17 cellular contexts compared by ENCODE assay signal in genomic region chr2:177597759-177598158, GRCh38.
A peak's percentile ranks its signal among the peaks of the same experiment; 100 is the strongest.
DNase-seq lines count a peak whose midpoint lies in the region; ATAC-seq, FAIRE-seq and TF ChIP-seq lines count a peak whose summit lies in the region.
"Had no signal": no experiment of that assay in that cellular context is flagged by ENCODE, and none has a peak within 500 bp of the region (broad histone marks: within the 10 kb centered on the region; RNA-seq: fewer than 3 reads in every experiment).

No MANE protein-coding gene starts in this region.

- DNase-seq in NCI-H2171 treated with DMSO at 0.1 percent for 48 hours (lab: John Stamatoyannopoulos, UW) (peak; percentile 56), NCI-H2171 (lab: John Stamatoyannopoulos, UW) (no peak), mesendoderm (no peak), uterus (peak in 1 of 2 donors; percentile 46), natural killer cell (no peak), psoas muscle (no peak)
- DNase-seq: Karpas-422, NCI-H1092 treated with DMSO at 0.1 percent for 48 hours, NCI-H774, spleen had no signal

- peaks cover 15 to 32% of the 10 kb centered on the region in 2 donors for H3K27me3 Mint-ChIP-seq in natural killer cell (ENCODE audit: low read depth in 2 of 2)

- TF ChIP-seq CTCF in uterus (IDR thresholded peaks at IDR 0.05) (no peak), natural killer cell (IDR thresholded peaks at IDR 0.05) (no peak), psoas muscle (IDR thresholded peaks at IDR 0.05) (no peak)

- H2BK120ac ChIP-seq in mesendoderm (ENCODE audit: low read depth, low read length): no peak overlapping the region

- no peak for ATAC-seq in natural killer cell
- no peak for ATAC-seq in psoas muscle
- no peak for ATAC-seq in HG03139 (IDR thresholded peaks at IDR 0.05; ENCODE audit: unreplicated experiment)

- no peaks in the 10 kb centered on the region for H3K9me3 ChIP-seq in uterus
- no peaks in the 10 kb centered on the region for H3K9me3 ChIP-seq in psoas muscle
- H3K9me3 ChIP-seq: BLaER1 treated with 17β-estradiol and CSF1 and Interleukin-3, amounts not matched to agents 10 nM and 100 nM; HAP-1; spleen; tibial artery had no signal

- no peak overlapping the region for H3K27ac Mint-ChIP-seq in natural killer cell
- H3K27ac Mint-ChIP-seq: activated T-helper 1 cell treated with anti-CD3 and anti-CD28 coated beads, Interleukin-12 subunit alpha, Interleukin-12 subunit beta, Interleukin-2, Interleukin-4 antibody, amounts not matched to agents 30 ng/mL and 10 ng/mL and 1 ng/mL, durations not matched to agents 14 hours and 24 hours and 36 hours had no signal

- WGBS in mesendoderm (ENCODE audit: extremely low coverage, insufficient coverage, low lambda C conversion rate): no CpG with 5 or more reads among the region's 6 CpGs
- WGBS in psoas muscle, 3 donors: 41 to 59% (median 47%) methylated on average over 6 of the region's 6 CpGs

- no peak overlapping the region for H3K4ac ChIP-seq in mesendoderm (ENCODE audit: low read depth, low read length)

- no peak overlapping the region for H3K18ac ChIP-seq in mesendoderm (ENCODE audit: low read length)

- H4K5ac ChIP-seq in mesendoderm (ENCODE audit: low read length): no peak overlapping the region

- H3K79me2 ChIP-seq in mesendoderm (ENCODE audit: control insufficient read depth, insufficient read depth, low read length): no peaks in the 10 kb centered on the region

- no peaks in the 10 kb centered on the region for H3K4me1 Mint-ChIP-seq in natural killer cell

- TF ChIP-seq POLR2A in uterus (IDR thresholded peaks at IDR 0.05): no peak

- H3K4me1 ChIP-seq in mesendoderm (ENCODE audit: control insufficient read depth, low read depth, low read length): peaks cover 5% of the 10 kb centered on the region
- peaks cover 0 to 10% of the 10 kb centered on the region in 2 donors for H3K4me1 ChIP-seq in uterus
- H3K4me1 ChIP-seq in psoas muscle: peaks cover 17% of the 10 kb centered on the region
- H3K4me1 ChIP-seq: BLaER1 treated with 17β-estradiol and CSF1 and Interleukin-3, amounts not matched to agents 10 nM and 100 nM had no signal

- intact Hi-C loops in uterus (cut with DNase I; ENCODE audit: low total_unique reads): no loop called here
- intact Hi-C loops in natural killer cell (cut with micrococcal nuclease): no loop called here
- intact Hi-C loops in psoas muscle (cut with DNase I): no loop called here

- no peak overlapping the region for H2BK5ac ChIP-seq in mesendoderm (ENCODE audit: low read length)

- H3K4me3 Mint-ChIP-seq in natural killer cell: no peak overlapping the region
- H3K4me3 Mint-ChIP-seq: activated T-helper 1 cell treated with anti-CD3 and anti-CD28 coated beads, Interleukin-12 subunit alpha, Interleukin-12 subunit beta, Interleukin-2, Interleukin-4 antibody, amounts not matched to agents 30 ng/mL and 10 ng/mL and 1 ng/mL, durations not matched to agents 14 hours and 24 hours and 36 hours had no signal

- no peaks in the 10 kb centered on the region for H3K9me3 Mint-ChIP-seq in natural killer cell
- H3K9me3 Mint-ChIP-seq: activated T-helper 1 cell treated with anti-CD3 and anti-CD28 coated beads, Interleukin-12 subunit alpha, Interleukin-12 subunit beta, Interleukin-2, Interleukin-4 antibody, amounts not matched to agents 30 ng/mL and 10 ng/mL and 1 ng/mL, durations not matched to agents 14 hours and 24 hours and 36 hours had no signal

- H3K4me2 ChIP-seq in mesendoderm (ENCODE audit: low read length): no peak overlapping the region
- H3K4me2 ChIP-seq: BLaER1 treated with 17β-estradiol and CSF1 and Interleukin-3, amounts not matched to agents 10 nM and 100 nM had no signal

- no peak overlapping the region for H3K56ac ChIP-seq in mesendoderm (ENCODE audit: low read length)

- H4K8ac ChIP-seq in mesendoderm (ENCODE audit: low read depth, low read length): no peak overlapping the region

- H3K36me3 Mint-ChIP-seq in natural killer cell: no peaks in the 10 kb centered on the region

- peak; percentile 74 for FAIRE-seq in endometrium (lab: Jason Lieb, UNC)
- FAIRE-seq: bronchial epithelial cell had no signal

- no peaks in the 10 kb centered on the region for H3K79me1 ChIP-seq in mesendoderm (ENCODE audit: low read length)

- no peaks in the 10 kb centered on the region for H3K27me3 ChIP-seq in mesendoderm (ENCODE audit: insufficient read depth, low read length, poor library complexity)
- H3K27me3 ChIP-seq in uterus: no peaks in the 10 kb centered on the region
- H3K27me3 ChIP-seq in psoas muscle (ENCODE audit: insufficient read depth in 3 of 3, low read length in 2 of 3): no peaks in the 10 kb centered on the region
- H3K27me3 ChIP-seq: BLaER1 treated with 17β-estradiol and CSF1 and Interleukin-3, amounts not matched to agents 10 nM and 100 nM; spleen; tibial artery had no signal

- H3K27ac ChIP-seq in mesendoderm (ENCODE audit: low read depth, low read length): no peak overlapping the region
- H3K27ac ChIP-seq in uterus: peak overlapping the region; percentile 38 to 50
- no peak overlapping the region for H3K27ac ChIP-seq in psoas muscle
- H3K27ac ChIP-seq: BLaER1 treated with 17β-estradiol and CSF1 and Interleukin-3, amounts not matched to agents 10 nM and 100 nM; tibial artery had no signal

- H3K9ac ChIP-seq in mesendoderm (ENCODE audit: low read length): no peak overlapping the region
- H3K9ac ChIP-seq: BLaER1 treated with 17β-estradiol and CSF1 and Interleukin-3, amounts not matched to agents 10 nM and 100 nM had no signal

- no peaks in the 10 kb centered on the region for H3K36me3 ChIP-seq in mesendoderm (ENCODE audit: control insufficient read depth, insufficient read depth, low read length)
- no peaks in the 10 kb centered on the region for H3K36me3 ChIP-seq in uterus
- H3K36me3 ChIP-seq in psoas muscle (ENCODE audit: insufficient read depth in 1 of 2, low read depth in 1 of 2): no peaks in the 10 kb centered on the region
- H3K36me3 ChIP-seq: BLaER1 treated with 17β-estradiol and CSF1 and Interleukin-3, amounts not matched to agents 10 nM and 100 nM; HAP-1; spleen; tibial artery had no signal

- H2BK15ac ChIP-seq in mesendoderm (replicated peaks; ENCODE audit: low read depth): no peak overlapping the region

- no peak overlapping the region for H2AK5ac ChIP-seq in mesendoderm (ENCODE audit: low read length)

- H3K23ac ChIP-seq in mesendoderm (ENCODE audit: low read length): peak overlapping the region; percentile 83

- H3K4me3 ChIP-seq in mesendoderm (ENCODE audit: low read length) (no peak overlapping the region), uterus (peak overlapping the region in 1 of 2 donors; percentile 1), psoas muscle (no peak overlapping the region)
- H3K4me3 ChIP-seq: BLaER1 treated with 17β-estradiol and CSF1 and Interleukin-3, amounts not matched to agents 10 nM and 100 nM; HAP-1; spleen; tibial artery had no signal

Comparison
In these comparisons a context has a peak if more than half of its experiments do, and no peak if none do; other contexts are left out.
1. H3K27ac ChIP-seq: peak in uterus (2 of 2); none in mesendoderm (single experiment) and psoas muscle (single experiment).